In the genomic region with DNA sequence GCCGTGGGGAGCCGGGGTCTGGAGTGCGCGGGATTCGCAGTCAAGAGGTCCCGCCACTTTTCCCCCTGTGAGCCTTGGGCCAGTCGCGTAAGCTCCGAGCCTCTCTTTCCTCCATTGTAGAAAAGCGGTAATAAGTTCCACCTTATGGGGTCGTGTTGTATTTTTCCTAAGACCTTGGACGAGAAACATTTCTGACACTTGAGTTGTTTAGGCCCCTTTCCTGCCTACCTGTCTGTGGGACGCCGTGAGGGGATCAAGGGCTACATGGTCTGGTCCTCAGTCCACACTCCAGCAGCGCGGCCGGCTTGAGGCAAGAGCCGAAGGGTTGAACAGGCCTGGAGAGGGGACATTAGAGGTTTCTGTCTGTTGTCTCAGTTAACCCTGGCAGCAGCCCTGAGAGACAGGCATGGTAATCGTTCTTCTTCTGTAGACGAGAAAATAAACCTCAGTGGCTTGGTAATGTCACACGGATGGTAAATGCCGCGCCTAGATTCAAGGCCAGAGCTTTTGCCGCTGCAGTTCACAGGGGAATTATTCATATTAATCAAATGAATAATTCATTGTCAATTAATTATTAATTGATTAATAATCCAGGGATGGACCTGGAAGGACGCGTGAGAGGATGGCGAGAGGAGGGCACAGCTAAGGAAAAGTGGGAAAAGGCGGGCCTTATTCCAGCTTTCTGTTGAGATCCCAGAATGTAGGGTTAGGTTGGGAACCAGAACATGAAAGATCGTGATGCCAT, we compare ENCODE assay signal across 8 cellular contexts. TPM values are rescaled to one million over a fixed set of nuclear protein-coding genes. Genes with fewer than 3 reads are reported as not detected.
DNase-seq lines count a peak whose midpoint lies in the region; ATAC-seq and TF ChIP-seq lines count a peak whose summit lies in the region.

No MANE protein-coding gene starts in this region.

- H3K4me1 ChIP-seq in CD4-positive, CD25-positive, alpha-beta regulatory T cell (ENCODE audit: control insufficient read depth, insufficient read depth, low read length, poor library complexity, severe bottlenecking): peaks cover 20% of the 10 kb centered on the region
- H3K4me1 ChIP-seq in Peyer's patch (peaks cover 0 to 18% (median 3%) of the 10 kb centered on the region in 4 donors), esophagus (ENCODE audit: control insufficient read depth in 2 of 2, insufficient read depth in 2 of 2, low read length in 1 of 2) (no peaks in the 10 kb centered on the region)

- no peak for DNase-seq in CD4-positive, CD25-positive, alpha-beta regulatory T cell
- DNase-seq in Peyer's patch: no peak
- DNase-seq in progenitor cell of endocrine pancreas (ENCODE audit: low spot score, unreplicated experiment): no peak

- H3K27me3 Mint-ChIP-seq in CD4-positive, CD25-positive, alpha-beta regulatory T cell: no peaks in the 10 kb centered on the region
- H3K27me3 Mint-ChIP-seq in progenitor cell of endocrine pancreas: no peaks in the 10 kb centered on the region

- peak overlapping the region; percentile 90 for H3K27ac ChIP-seq in CD4-positive, CD25-positive, alpha-beta regulatory T cell (ENCODE audit: insufficient read depth, low read length, poor library complexity, severe bottlenecking)
- H3K27ac ChIP-seq in Peyer's patch (peak overlapping the region; percentile 91 to 95 (median 93)), esophagus (ENCODE audit: low read depth in 2 of 2, low read length in 1 of 2) (peak overlapping the region; percentile 15 to 93)

- TF ChIP-seq CTCF in Peyer's patch (IDR thresholded peaks at IDR 0.05) (no peak), progenitor cell of endocrine pancreas (IDR thresholded peaks at IDR 0.05; ENCODE audit: unreplicated experiment) (no peak)

- TF ChIP-seq POLR2A in Peyer's patch (IDR thresholded peaks at IDR 0.05): no peak

- H3K4me3 ChIP-seq in CD4-positive, CD25-positive, alpha-beta regulatory T cell (ENCODE audit: low read depth, low read length): peak overlapping the region; percentile 93
- H3K4me3 ChIP-seq in Peyer's patch (peak overlapping the region; percentile 65 to 87 (median 80)), esophagus (ENCODE audit: low read depth in 1 of 2, low read length in 2 of 2) (peak overlapping the region; percentile 66 to 91)

- H3K27me3 ChIP-seq in CD4-positive, CD25-positive, alpha-beta regulatory T cell (ENCODE audit: control insufficient read depth, insufficient read depth, low read length): no peaks in the 10 kb centered on the region
- H3K27me3 ChIP-seq in Peyer's patch (no peaks in the 10 kb centered on the region), esophagus (ENCODE audit: control insufficient read depth in 1 of 2, insufficient read depth in 2 of 2, low read length in 2 of 2) (no peaks in the 10 kb centered on the region)

- H3K9me3 ChIP-seq in CD4-positive, CD25-positive, alpha-beta regulatory T cell (ENCODE audit: control insufficient read depth in 2 of 2, low read length in 2 of 2): no peaks in the 10 kb centered on the region
- H3K9me3 ChIP-seq in Peyer's patch (no peaks in the 10 kb centered on the region), esophagus (ENCODE audit: control insufficient read depth in 2 of 2, insufficient read depth in 1 of 2, low read depth in 1 of 2, low read length in 1 of 2) (no peaks in the 10 kb centered on the region)

- no peaks in the 10 kb centered on the region for H3K9me3 Mint-ChIP-seq in CD4-positive, CD25-positive, alpha-beta regulatory T cell
- no peaks in the 10 kb centered on the region for H3K9me3 Mint-ChIP-seq in progenitor cell of endocrine pancreas (ENCODE audit: low read depth)

- WGBS in esophagus, 2 donors: 2 to 3% methylated on average over 29 of the region's 29 CpGs

- H3K4me1 Mint-ChIP-seq in CD4-positive, CD25-positive, alpha-beta regulatory T cell: peaks cover 16 to 54% (median 36%) of the 10 kb centered on the region in 4 donors
- peaks cover 13% of the 10 kb centered on the region for H3K4me1 Mint-ChIP-seq in progenitor cell of endocrine pancreas (ENCODE audit: low read depth)

- ATAC-seq in CD4-positive, CD25-positive, alpha-beta regulatory T cell (ENCODE audit: low read depth in 2 of 2): peak; percentile 9 to 22
- ATAC-seq in GM21717 (IDR thresholded peaks at IDR 0.05; ENCODE audit: unreplicated experiment) (peak; percentile 25), HG03432 (IDR thresholded peaks at IDR 0.05; ENCODE audit: unreplicated experiment) (no peak), HG03457 (IDR thresholded peaks at IDR 0.05; ENCODE audit: unreplicated experiment) (no peak), GM19328 (IDR thresholded peaks at IDR 0.05; ENCODE audit: unreplicated experiment) (no peak)

- peak overlapping the region; percentile 97 to 99 (median 99) for H3K4me3 Mint-ChIP-seq in CD4-positive, CD25-positive, alpha-beta regulatory T cell
- peak overlapping the region; percentile 92 for H3K4me3 Mint-ChIP-seq in progenitor cell of endocrine pancreas (ENCODE audit: low read depth)

- H3K27ac Mint-ChIP-seq in CD4-positive, CD25-positive, alpha-beta regulatory T cell: peak overlapping the region; percentile 66 to 100 (median 99)
- peak overlapping the region; percentile 100 for H3K27ac Mint-ChIP-seq in progenitor cell of endocrine pancreas

- H3K36me3 Mint-ChIP-seq in CD4-positive, CD25-positive, alpha-beta regulatory T cell: peaks cover 19% of the 10 kb centered on the region
- H3K36me3 Mint-ChIP-seq in progenitor cell of endocrine pancreas (ENCODE audit: insufficient read depth): peaks cover 10% of the 10 kb centered on the region

- H3K36me3 ChIP-seq in CD4-positive, CD25-positive, alpha-beta regulatory T cell (ENCODE audit: control insufficient read depth, insufficient read depth, low read length): peaks cover 27% of the 10 kb centered on the region
- H3K36me3 ChIP-seq in Peyer's patch (peaks cover 0 to 22% (median 0%) of the 10 kb centered on the region in 3 donors), esophagus (ENCODE audit: control insufficient read depth in 2 of 2, insufficient read depth in 2 of 2, low read length in 1 of 2) (peaks cover 13 to 23% of the 10 kb centered on the region in 2 donors)

RNA-seq across cellular contexts. Expression of a gene that starts 0.5 kb away (rescaled TPM):
- 13.2 TPM for total RNA-seq in CD4-positive, CD25-positive, alpha-beta regulatory T cell
- 10 to 100 TPM; 19.4 to 24.5 (median 22.2) TPM for polyA plus RNA-seq in CD4-positive, CD25-positive, alpha-beta regulatory T cell
- total RNA-seq in Peyer's patch (10 to 100 TPM in 1 of 4 donors, 1 to 10 TPM in 3; 4.3 to 33.0 (median 8.8) TPM), progenitor cell of endocrine pancreas (34.4 and 36.6 TPM in 2 replicates)
- 10 to 100 TPM in 1 of 2 donors, 1 to 10 TPM in 1; 8.1 to 19.6 TPM for polyA plus RNA-seq in esophagus

RNA-seq across cellular contexts. Expression of a gene that starts 0.9 kb away (rescaled TPM):
- total RNA-seq in CD4-positive, CD25-positive, alpha-beta regulatory T cell: 71.7 TPM
- 100 to 1,000 TPM; 207 to 283 (median 238) TPM for polyA plus RNA-seq in CD4-positive, CD25-positive, alpha-beta regulatory T cell
- total RNA-seq in Peyer's patch: 10 to 100 TPM in 3 of 4 donors, not detected in 1; 28.7 to 34.7 (median 34.5) TPM
- 100 to 1,000 TPM in 1 of 2 donors, 10 to 100 TPM in 1; 90.3 to 142 TPM for polyA plus RNA-seq in esophagus
- 175 and 185 TPM in 2 replicates for total RNA-seq in progenitor cell of endocrine pancreas

RNA-seq across cellular contexts. Expression of a gene that starts 23.5 kb away (rescaled TPM):
- total RNA-seq in CD4-positive, CD25-positive, alpha-beta regulatory T cell: 9.1 TPM
- 1 to 10 TPM in 1 of 4 donors, under 1 TPM in 1, not detected in 2; 0.35 to 3.1 TPM for polyA plus RNA-seq in CD4-positive, CD25-positive, alpha-beta regulatory T cell
- total RNA-seq in Peyer's patch (1 to 10 TPM; 4.9 to 9.9 (median 6.7) TPM), progenitor cell of endocrine pancreas (114 and 121 TPM in 2 replicates)
- polyA plus RNA-seq in esophagus: 1 to 10 TPM; 1.1 to 1.6 TPM

RNA-seq across cellular contexts. Expression of a gene that starts 34.8 kb away (rescaled TPM):
- total RNA-seq in CD4-positive, CD25-positive, alpha-beta regulatory T cell: 19.7 TPM
- 10 to 100 TPM in 1 of 4 donors, under 1 TPM in 2, not detected in 1; 0.23 to 13.6 (median 0.65) TPM for polyA plus RNA-seq in CD4-positive, CD25-positive, alpha-beta regulatory T cell
- total RNA-seq in Peyer's patch (10 to 100 TPM in 2 of 4 donors, 1 to 10 TPM in 2; 1.6 to 30.7 (median 12.0) TPM), progenitor cell of endocrine pancreas (399 and 402 TPM in 2 replicates)
- polyA plus RNA-seq in esophagus: 1 to 10 TPM; 5.1 to 8.7 TPM

RNA-seq across cellular contexts. Expression of a gene that starts 40.8 kb away (rescaled TPM):
- 0.30 TPM for total RNA-seq in CD4-positive, CD25-positive, alpha-beta regulatory T cell
- polyA plus RNA-seq in CD4-positive, CD25-positive, alpha-beta regulatory T cell: under 1 TPM in 2 of 4 donors, not detected in 2; 0.20 to 0.74 TPM
- total RNA-seq in Peyer's patch (10 to 100 TPM; 18.2 to 80.9 (median 49.9) TPM), progenitor cell of endocrine pancreas (117 and 128 TPM in 2 replicates)
- polyA plus RNA-seq in esophagus: 1 to 10 TPM in 1 of 2 donors, under 1 TPM in 1; 0.18 to 1.3 TPM

Comparison
In these comparisons a context has a peak if more than half of its experiments do, and no peak if none do; other contexts are left out.
1. ATAC-seq: peak in CD4-positive, CD25-positive, alpha-beta regulatory T cell (2 of 2) and GM21717 (single experiment); none in HG03432 (single experiment), HG03457 (single experiment) and GM19328 (single experiment).
2. RNA of a gene that starts 23.5 kb away (total RNA-seq): 114 to 121 TPM in progenitor cell of endocrine pancreas; 9.1 TPM in CD4-positive, CD25-positive, alpha-beta regulatory T cell (single experiment) and 4.9 to 9.9 TPM in Peyer's patch; every median in the first group is over 10 times any median in the second.
3. Peak in every context shown above with its lines, with median percentiles within 50 percentile points of each other: H3K27ac ChIP-seq and H3K4me3 ChIP-seq.